Comparison of ENCODE assay signal across 19 cellular contexts in the genomic region with DNA sequence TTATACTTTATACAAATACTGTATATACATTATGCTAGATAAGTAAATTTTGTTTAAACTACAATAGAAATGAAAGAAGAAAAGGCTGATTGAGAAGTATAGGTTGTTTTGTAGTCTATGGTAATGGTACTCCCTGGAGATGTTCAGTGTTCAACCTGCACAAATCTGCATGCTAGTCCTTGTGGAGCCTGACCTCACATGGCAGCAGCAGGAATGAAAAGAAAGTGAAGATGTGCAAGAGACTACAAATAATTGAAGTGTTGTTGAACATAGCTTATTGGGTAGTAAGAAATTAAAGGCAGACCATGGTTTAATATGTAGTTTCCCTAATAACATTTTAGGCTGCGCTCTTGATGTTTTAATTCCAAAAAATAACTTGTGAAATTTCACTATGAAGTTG.
DNase-seq lines count a peak whose midpoint lies in the region; ATAC-seq and TF ChIP-seq lines count a peak whose summit lies in the region.
"Had no signal": no experiment of that assay in that cellular context is flagged by ENCODE, and none has a peak within 500 bp of the region (broad histone marks: within the 10 kb centered on the region; RNA-seq: fewer than 3 reads in every experiment).

No MANE protein-coding gene starts in this region.

- no peaks in the 10 kb centered on the region for H3K4me1 ChIP-seq in naive thymus-derived CD4-positive, alpha-beta T cell (ENCODE audit: control insufficient read depth in 2 of 2, insufficient read depth in 2 of 2, low read length in 2 of 2)
- H3K4me1 ChIP-seq: ascending aorta, esophagus squamous epithelium had no signal

- no peaks in the 10 kb centered on the region for H3K36me3 Mint-ChIP-seq in naive thymus-derived CD4-positive, alpha-beta T cell

- intact Hi-C loops in naive thymus-derived CD4-positive, alpha-beta T cell (cut with micrococcal nuclease), result no loop called here

- peaks cover 0 to 4% (median 0%) of the 10 kb centered on the region in 5 donors for H3K27me3 Mint-ChIP-seq in naive thymus-derived CD4-positive, alpha-beta T cell

- no peaks in the 10 kb centered on the region for H3K9me3 ChIP-seq in naive thymus-derived CD4-positive, alpha-beta T cell (ENCODE audit: control insufficient read depth in 2 of 3, low read length in 3 of 3)
- H3K9me3 ChIP-seq: ascending aorta, esophagus squamous epithelium, ovary, thoracic aorta had no signal

- no peak for DNase-seq in AG09319 (ENCODE audit: extremely low read depth, low read depth)
- DNase-seq in GM13977 (ENCODE audit: low spot score), result no peak
- peak; percentile 44 for DNase-seq in SK-MEL-5 (ENCODE audit: low read depth, low spot score)
- no peak for DNase-seq in fibroblast of villous mesenchyme (ENCODE audit: low read depth)
- DNase-seq in NCI-H69 (lab: John Stamatoyannopoulos, UW), result no peak
- no peak for DNase-seq in naive thymus-derived CD4-positive, alpha-beta T cell
- DNase-seq: activated gamma-delta T cell treated with Interleukin-2 at 50 U/mL for 16 hours; C1 segment of cervical spinal cord; esophagus squamous epithelium; KBM-7; NCI-H2227 treated with DMSO at 0.1 percent for 48 hours; NK-92 treated with Interleukin-12 subunit alpha and Interleukin-12 subunit beta, amount 100 ng/mL, for 24 hours; ovary; Right ventricle myocardium superior had no signal

- TF ChIP-seq CTCF in AG09319 (IDR thresholded peaks at IDR 0.05; ENCODE audit: low read depth, low read length) (peak; percentile 33), GM13977 (IDR thresholded peaks at IDR 0.05; ENCODE audit: extremely low read depth, insufficient read depth, missing control alignments) (peak; percentile 5), fibroblast of villous mesenchyme (IDR thresholded peaks at IDR 0.05; ENCODE audit: insufficient read depth, low read depth, low read length) (peak; percentile 32)

- no peak overlapping the region for H3K27ac ChIP-seq in naive thymus-derived CD4-positive, alpha-beta T cell (ENCODE audit: low read depth, low read length)
- H3K27ac ChIP-seq: ascending aorta, esophagus squamous epithelium, ovary, skin epidermis, thoracic aorta had no signal

- POLR2A ChIA-PET in naive thymus-derived CD4-positive, alpha-beta T cell (lab: Charles Lee), result no interaction called here

- H3K27me3 ChIP-seq in naive thymus-derived CD4-positive, alpha-beta T cell (ENCODE audit: control insufficient read depth in 2 of 2, insufficient read depth in 2 of 2, low read length in 2 of 2), result no peaks in the 10 kb centered on the region
- H3K27me3 ChIP-seq: ascending aorta, esophagus squamous epithelium, ovary had no signal

- no peak overlapping the region for H3K4me3 Mint-ChIP-seq in naive thymus-derived CD4-positive, alpha-beta T cell

- in situ Hi-C loops in GM13977 (cut with MboI; ENCODE audit: low pct_unique_long_range_greater_than_20kb, low sequenced_read_pairs, unreplicated experiment) (no loop called here), SK-MEL-5 (cut with HindIII; ENCODE audit: low pct_unique_long_range_greater_than_20kb, low sequenced_read_pairs) (no loop called here)

- CTCF ChIA-PET in naive thymus-derived CD4-positive, alpha-beta T cell (lab: Charles Lee), result no interaction called here

- H3K36me3 ChIP-seq in naive thymus-derived CD4-positive, alpha-beta T cell (ENCODE audit: control insufficient read depth in 2 of 3, insufficient read depth in 3 of 3, low read length in 3 of 3), result no peaks in the 10 kb centered on the region
- H3K36me3 ChIP-seq: ascending aorta, esophagus squamous epithelium, ovary, thoracic aorta had no signal

- peaks cover 0 to 4% (median 0%) of the 10 kb centered on the region in 11 donors for H3K9me3 Mint-ChIP-seq in naive thymus-derived CD4-positive, alpha-beta T cell

- H3K4me3 ChIP-seq in fibroblast of villous mesenchyme (ENCODE audit: low read depth, low read length), result no peak overlapping the region
- no peak overlapping the region for H3K4me3 ChIP-seq in naive thymus-derived CD4-positive, alpha-beta T cell (ENCODE audit: low read length)
- H3K4me3 ChIP-seq: ascending aorta, esophagus squamous epithelium, ovary, skin epidermis, thoracic aorta had no signal

- H3K27ac Mint-ChIP-seq in naive thymus-derived CD4-positive, alpha-beta T cell, result no peak overlapping the region

- no peaks in the 10 kb centered on the region for H3K4me1 Mint-ChIP-seq in naive thymus-derived CD4-positive, alpha-beta T cell

- ATAC-seq in HG02798 (IDR thresholded peaks at IDR 0.05; ENCODE audit: poor library complexity, unreplicated experiment), result no peak
- ATAC-seq in naive thymus-derived CD4-positive, alpha-beta T cell, result no peak
- no peak for ATAC-seq in HG03469 (IDR thresholded peaks at IDR 0.05; ENCODE audit: unreplicated experiment)
